1 cellular context compared by ENCODE assay signal in the genomic region with DNA sequence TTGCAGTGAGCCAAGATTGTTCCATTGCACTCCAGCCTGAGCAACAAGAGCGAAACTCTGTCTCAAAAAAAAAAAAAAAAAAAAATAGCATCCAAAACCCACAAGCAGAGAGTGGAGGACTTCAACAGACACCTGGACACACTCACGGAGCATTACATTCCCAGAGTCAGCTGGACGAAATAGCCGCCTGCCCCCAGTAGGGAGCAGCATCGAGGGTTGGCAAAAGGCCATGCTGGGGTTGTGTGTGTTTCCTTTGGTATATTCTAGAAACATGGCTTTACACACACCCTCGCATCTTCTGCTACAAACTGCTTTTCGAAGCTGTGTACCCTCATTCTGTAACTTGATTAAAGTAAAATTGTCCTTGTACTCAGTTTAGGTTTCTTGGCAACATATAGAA.
TF ChIP-seq lines count a peak whose summit lies in the region.

No MANE protein-coding gene starts in this region.

TF ChIP-seq in IMR-90, 13 proteins besides CTCF, POLR2A, EP300 and RAD21:
- TF ChIP-seq BHLHE40 (IDR thresholded peaks at IDR 0.05; ENCODE audit: low read depth, low read length) = no peak
- TF ChIP-seq, protein P1, sequence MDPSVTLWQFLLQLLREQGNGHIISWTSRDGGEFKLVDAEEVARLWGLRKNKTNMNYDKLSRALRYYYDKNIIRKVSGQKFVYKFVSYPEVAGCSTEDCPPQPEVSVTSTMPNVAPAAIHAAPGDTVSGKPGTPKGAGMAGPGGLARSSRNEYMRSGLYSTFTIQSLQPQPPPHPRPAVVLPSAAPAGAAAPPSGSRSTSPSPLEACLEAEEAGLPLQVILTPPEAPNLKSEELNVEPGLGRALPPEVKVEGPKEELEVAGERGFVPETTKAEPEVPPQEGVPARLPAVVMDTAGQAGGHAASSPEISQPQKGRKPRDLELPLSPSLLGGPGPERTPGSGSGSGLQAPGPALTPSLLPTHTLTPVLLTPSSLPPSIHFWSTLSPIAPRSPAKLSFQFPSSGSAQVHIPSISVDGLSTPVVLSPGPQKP (IDR thresholded peaks at IDR 0.05; ENCODE audit: borderline replicate concordance, low read depth, low read length) = no peak
- no peak for TF ChIP-seq SMC3 (IDR thresholded peaks at IDR 0.05; ENCODE audit: low read depth, low read length)
- no peak for TF ChIP-seq RCOR1 (IDR thresholded peaks at IDR 0.05; ENCODE audit: insufficient replicate concordance, low read length)
- TF ChIP-seq MAFK (IDR thresholded peaks at IDR 0.05; ENCODE audit: low read depth, low read length) = no peak
- no peak for TF ChIP-seq CHD1 (IDR thresholded peaks at IDR 0.05; ENCODE audit: low read depth, low read length)
- TF ChIP-seq RFX5 (IDR thresholded peaks at IDR 0.05; ENCODE audit: low read depth, low read length) = no peak
- TF ChIP-seq FOS (IDR thresholded peaks at IDR 0.05; ENCODE audit: low read depth, low read length) = no peak
- TF ChIP-seq, protein P2, sequence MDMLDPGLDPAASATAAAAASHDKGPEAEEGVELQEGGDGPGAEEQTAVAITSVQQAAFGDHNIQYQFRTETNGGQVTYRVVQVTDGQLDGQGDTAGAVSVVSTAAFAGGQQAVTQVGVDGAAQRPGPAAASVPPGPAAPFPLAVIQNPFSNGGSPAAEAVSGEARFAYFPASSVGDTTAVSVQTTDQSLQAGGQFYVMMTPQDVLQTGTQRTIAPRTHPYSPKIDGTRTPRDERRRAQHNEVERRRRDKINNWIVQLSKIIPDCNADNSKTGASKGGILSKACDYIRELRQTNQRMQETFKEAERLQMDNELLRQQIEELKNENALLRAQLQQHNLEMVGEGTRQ (IDR thresholded peaks at IDR 0.05; ENCODE audit: low read depth, low read length) = no peak
- no peak for TF ChIP-seq CEBPB (IDR thresholded peaks at IDR 0.05; ENCODE audit: low read depth, low read length)
- no peak for TF ChIP-seq MXI1 (IDR thresholded peaks at IDR 0.05; ENCODE audit: borderline replicate concordance, low read depth, low read length)
- no peak for TF ChIP-seq MAZ (IDR thresholded peaks at IDR 0.05; ENCODE audit: borderline replicate concordance, low read depth, low read length)
- TF ChIP-seq NFE2L2 (IDR thresholded peaks at IDR 0.05; ENCODE audit: low read depth, low read length) = no peak
